ENCODE assay signal across 2 cellular contexts in the genomic region with DNA sequence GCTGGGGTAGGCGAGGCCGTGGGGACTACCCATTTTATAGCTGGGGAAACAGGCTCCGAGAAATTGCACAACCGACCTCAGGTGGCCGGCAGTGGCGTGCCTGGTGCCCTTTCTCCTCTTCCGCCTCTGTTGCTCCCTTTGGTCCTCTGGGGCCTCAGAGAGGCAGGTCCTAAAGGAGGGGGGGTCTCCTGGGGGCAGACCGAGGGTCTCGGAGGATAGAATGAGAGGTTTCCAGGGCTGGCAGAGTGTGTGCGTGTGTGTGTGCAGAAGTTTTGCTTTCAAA.
TF ChIP-seq lines count a peak whose summit lies in the region.

No MANE protein-coding gene starts in this region.

TF ChIP-seq in HEK293, 187 proteins besides CTCF, POLR2A, EP300 and RAD21:
- no peak for TF ChIP-seq ZNF670 (tag by site-specific recombination; IDR thresholded peaks at IDR 0.05; ENCODE audit: low read depth)
- TF ChIP-seq, protein P1, sequence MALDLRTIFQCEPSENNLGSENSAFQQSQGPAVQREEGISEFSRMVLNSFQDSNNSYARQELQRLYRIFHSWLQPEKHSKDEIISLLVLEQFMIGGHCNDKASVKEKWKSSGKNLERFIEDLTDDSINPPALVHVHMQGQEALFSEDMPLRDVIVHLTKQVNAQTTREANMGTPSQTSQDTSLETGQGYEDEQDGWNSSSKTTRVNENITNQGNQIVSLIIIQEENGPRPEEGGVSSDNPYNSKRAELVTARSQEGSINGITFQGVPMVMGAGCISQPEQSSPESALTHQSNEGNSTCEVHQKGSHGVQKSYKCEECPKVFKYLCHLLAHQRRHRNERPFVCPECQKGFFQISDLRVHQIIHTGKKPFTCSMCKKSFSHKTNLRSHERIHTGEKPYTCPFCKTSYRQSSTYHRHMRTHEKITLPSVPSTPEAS (tag by site-specific recombination; IDR thresholded peaks at IDR 0.05): peak; percentile 37; the same call in 1 of the 2 replicates
TF ChIP-seq in HEK293: peak in this region for 1.

TF ChIP-seq in K562, 482 proteins besides CTCF, POLR2A, EP300 and RAD21:
- TF ChIP-seq SPI1 (IDR thresholded peaks at IDR 0.05; ENCODE audit: borderline replicate concordance, low read depth, low read length): no peak
- no peak for TF ChIP-seq MCM2 (IDR thresholded peaks at IDR 0.05; ENCODE audit: low read depth)
- TF ChIP-seq KLF6 (CRISPR knock-in tag; IDR thresholded peaks at IDR 0.05; ENCODE audit: borderline replicate concordance): no peak
- no peak for TF ChIP-seq RFX5 (IDR thresholded peaks at IDR 0.05; ENCODE audit: low read depth, low read length)
- no peak for TF ChIP-seq TEAD1 (CRISPR knock-in tag; IDR thresholded peaks at IDR 0.05)
- no peak for TF ChIP-seq C11orf30 (IDR thresholded peaks at IDR 0.05; ENCODE audit: low read depth)
- TF ChIP-seq ZNF830 (CRISPR knock-in tag; IDR thresholded peaks at IDR 0.05): no peak
- no peak for TF ChIP-seq PHF21A (IDR thresholded peaks at IDR 0.05; ENCODE audit: borderline replicate concordance, low read depth)
- no peak for TF ChIP-seq POLR2G (IDR thresholded peaks at IDR 0.05; ENCODE audit: low read depth, low read length)
- peak; percentile 51; the same call in 1 of the 2 replicates for TF ChIP-seq CEBPB (tag; IDR thresholded peaks at IDR 0.05)
- 0 out of 2 replicates have a peak, but pooled peaks have one; percentile 10 for TF ChIP-seq ZBTB7A (IDR thresholded peaks at IDR 0.05; ENCODE audit: borderline replicate concordance, control insufficient read depth, low read depth, low read length)
- no peak for TF ChIP-seq TFAM (CRISPR knock-in tag; conservative IDR thresholded peaks at IDR 0.05)
- TF ChIP-seq, protein P2, sequence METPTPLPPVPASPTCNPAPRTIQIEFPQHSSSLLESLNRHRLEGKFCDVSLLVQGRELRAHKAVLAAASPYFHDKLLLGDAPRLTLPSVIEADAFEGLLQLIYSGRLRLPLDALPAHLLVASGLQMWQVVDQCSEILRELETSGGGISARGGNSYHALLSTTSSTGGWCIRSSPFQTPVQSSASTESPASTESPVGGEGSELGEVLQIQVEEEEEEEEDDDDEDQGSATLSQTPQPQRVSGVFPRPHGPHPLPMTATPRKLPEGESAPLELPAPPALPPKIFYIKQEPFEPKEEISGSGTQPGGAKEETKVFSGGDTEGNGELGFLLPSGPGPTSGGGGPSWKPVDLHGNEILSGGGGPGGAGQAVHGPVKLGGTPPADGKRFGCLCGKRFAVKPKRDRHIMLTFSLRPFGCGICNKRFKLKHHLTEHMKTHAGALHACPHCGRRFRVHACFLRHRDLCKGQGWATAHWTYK (CRISPR knock-in tag; IDR thresholded peaks at IDR 0.05): no peak
- no peak for TF ChIP-seq ZNF133 (CRISPR knock-in tag; IDR thresholded peaks at IDR 0.05)
- TF ChIP-seq MEF2D (tag; conservative IDR thresholded peaks at IDR 0.05; ENCODE audit: low read depth): no peak
- TF ChIP-seq HEY1 (CRISPR knock-in tag; IDR thresholded peaks at IDR 0.05; ENCODE audit: borderline replicate concordance): no peak
- TF ChIP-seq HLTF (IDR thresholded peaks at IDR 0.05): no peak
TF ChIP-seq in K562: peak in this region for 2.
